Comparison of ENCODE assay signal across 8 cellular contexts in the genomic region with DNA sequence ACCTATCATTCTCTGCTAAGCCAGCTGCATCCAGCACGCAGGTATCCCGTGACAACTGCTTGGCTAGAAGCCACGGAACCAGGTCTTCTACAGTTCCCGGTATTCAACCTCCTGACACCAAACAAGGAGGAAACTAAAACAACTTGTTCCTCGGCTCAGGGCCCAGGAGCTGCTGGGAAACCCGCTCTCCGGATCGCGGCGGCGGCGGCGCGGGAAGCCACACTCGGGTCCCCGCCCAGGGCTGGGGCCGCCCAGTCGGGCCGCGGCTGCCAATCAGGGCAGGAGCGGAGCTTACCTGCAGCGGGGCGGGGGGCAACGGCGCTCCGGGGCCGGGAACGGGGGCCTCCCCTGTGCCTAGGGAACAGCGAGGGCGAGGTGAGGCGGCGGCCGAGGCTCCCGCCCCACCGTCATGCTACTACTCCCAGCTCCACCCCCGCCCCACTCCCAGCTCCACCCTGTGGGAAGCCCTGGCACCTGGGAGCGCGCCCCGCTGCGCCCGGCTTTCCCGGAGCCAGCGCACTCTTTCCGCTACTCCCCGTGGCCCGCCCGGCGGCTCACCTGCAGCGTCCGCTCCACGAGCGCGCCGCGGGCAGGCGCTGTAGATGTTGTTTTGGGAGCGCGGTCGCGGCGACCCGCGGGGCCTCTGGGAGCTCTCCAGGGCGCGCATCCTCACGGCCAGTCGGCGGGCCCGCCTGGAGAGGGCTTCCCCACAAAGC. TPM values are rescaled to one million over a fixed set of nuclear protein-coding genes. Genes with fewer than 3 reads are reported as not detected.
DNase-seq lines count a peak whose midpoint lies in the region; ATAC-seq, FAIRE-seq and TF ChIP-seq lines count a peak whose summit lies in the region.

No MANE protein-coding gene starts in this region.

- WGBS in GM12878 (ENCODE audit: insufficient coverage, insufficient replicate concordance, low lambda C conversion rate, missing lambda C conversion rate): 43% methylated on average over 34 of the region's 69 CpGs

- in situ Hi-C loops in GM12878 (cut with MboI): no loop called here

- H3K79me2 ChIP-seq in GM12878 (ENCODE audit: control insufficient read depth, insufficient read depth, low read length): peaks cover 12% of the 10 kb centered on the region

- H3K27ac Mint-ChIP-seq in HFFc6: no peak overlapping the region

- H3K27ac ChIP-seq in SJCRH30 (no peak overlapping the region), GM12878 (ENCODE audit: control insufficient read depth, insufficient read depth) (no peak overlapping the region)

- no peaks in the 10 kb centered on the region; the same call in 1 of the 2 replicates for H4K20me1 ChIP-seq in GM12878 (ENCODE audit: control insufficient read depth, insufficient read depth)

- H3K27me3 Mint-ChIP-seq in HFFc6 (ENCODE audit: insufficient read depth): peaks cover 5% of the 10 kb centered on the region

- TF ChIP-seq RAD21 in GM12878 (IDR thresholded peaks at IDR 0.05; ENCODE audit: insufficient read depth, low read depth, low read length): no peak

- no peak overlapping the region for H3K9ac ChIP-seq in GM12878 (ENCODE audit: control insufficient read depth, insufficient read depth, low read length)

- no peak overlapping the region for H2AFZ ChIP-seq in GM12878 (ENCODE audit: control insufficient read depth, low read depth, low read length)

- intact Hi-C loops in GM12878 (cut with micrococcal nuclease; ENCODE audit: unreplicated experiment): no loop called here

- H3K4me1 Mint-ChIP-seq in HFFc6 (ENCODE audit: low read depth): peaks cover 36% of the 10 kb centered on the region

- FAIRE-seq in GM12878 (lab: Jason Lieb, UNC): no peak

- H3K36me3 Mint-ChIP-seq in HFFc6 (ENCODE audit: low read depth): peaks cover 16% of the 10 kb centered on the region

- RAD21 ChIA-PET in GM12878 (lab: Charles Lee; ENCODE audit: unreplicated experiment): interaction anchor here (0.7 to 1.8 kb wide), 8 partner anchors 21 to 175 kb away, joined by 3 to 10 read pairs (median 4); no protein-coding TSS in a partner anchor

- peak overlapping the region; percentile 71 for H3K4me2 ChIP-seq in GM12878 (ENCODE audit: control insufficient read depth, insufficient read depth)

- ATAC-seq in GM12878: no peak; the same call in 1 of the 3 replicates
- no peak for ATAC-seq in GM18867 (IDR thresholded peaks at IDR 0.05; ENCODE audit: unreplicated experiment)

- H3K36me3 ChIP-seq in SJCRH30 (no peaks in the 10 kb centered on the region), GM12878 (ENCODE audit: control insufficient read depth in 2 of 2, insufficient read depth in 2 of 2, low read length in 1 of 2) (peaks cover 29 to 38% of the 10 kb centered on the region in 2 experiments)

- TF ChIP-seq CTCF in HFFc6 (IDR thresholded peaks at IDR 0.05) (no peak), GM12878 (IDR thresholded peaks at IDR 0.05 in 2 of 3, conservative IDR thresholded peaks at IDR 0.05 in 1 of 3; ENCODE audit: control insufficient read depth in 2 of 3, extremely low read depth in 1 of 3, insufficient read depth in 1 of 3, low read depth in 3 of 3, low read length in 3 of 3) (no peak)

- H3K4me1 ChIP-seq in SJCRH30: no peaks in the 10 kb centered on the region
- H3K4me1 ChIP-seq in GM12878 (ENCODE audit: control insufficient read depth, insufficient read depth, low read length): peaks cover 16% of the 10 kb centered on the region

- no peak for TF ChIP-seq EP300 in GM12878 (IDR thresholded peaks at IDR 0.05; ENCODE audit: borderline replicate concordance in 1 of 2, control insufficient read depth in 1 of 2, low read depth in 2 of 2, low read length in 2 of 2)

- peak overlapping the region; percentile 27 for H3K4me3 ChIP-seq in SJCRH30
- peak overlapping the region; percentile 19; the same call in 1 of the 2 replicates for H3K4me3 ChIP-seq in GM12878

- peaks cover 14% of the 10 kb centered on the region for H3K27me3 ChIP-seq in SJCRH30
- H3K27me3 ChIP-seq in GM12878 (replicated peaks in 1 of 2; ENCODE audit: control insufficient read depth in 2 of 2, insufficient read depth in 2 of 2, low read length in 1 of 2): no peaks in the 10 kb centered on the region

- CTCF ChIA-PET in GM12878 (lab: Yijun Ruan, JAX): interaction anchor here (0.7 to 5.9 kb wide), 27 partner anchors 13 to 274 kb away, joined by 3 to 59 read pairs (median 4); a partner anchor contains a TSS

- peak overlapping the region; percentile 50; the same call in 1 of the 2 replicates for H3K4me3 Mint-ChIP-seq in HFFc6

- H3K9me3 ChIP-seq in SJCRH30 (replicated peaks) (no peaks in the 10 kb centered on the region), GM12878 (replicated peaks; ENCODE audit: control insufficient read depth, insufficient read depth, low read length) (no peaks in the 10 kb centered on the region)

- 0 out of 2 replicates have a peak, but pooled peaks have one; percentile 1 for TF ChIP-seq POLR2A in GM12878 (IDR thresholded peaks at IDR 0.05; ENCODE audit: low read depth, low read length)

- POLR2A ChIA-PET in GM12878 (lab: Charles Lee): interaction anchor here (0.5 to 1.1 kb wide), 4 partner anchors 13 to 113 kb away, joined by 3 to 6 read pairs (median 4); a partner anchor contains a TSS

- no peaks in the 10 kb centered on the region for H3K9me3 Mint-ChIP-seq in HFFc6

- DNase-seq in 8988T (peak; percentile 56), HFFc6 (no peak), SJCRH30 (no peak), GM12878 (ENCODE audit: low read depth, low spot score) (no peak), iPS-NIHi7 (ENCODE audit: extremely low spot score) (peak; percentile 82), HUDEP-2 (lab: John Stamatoyannopoulos, UW; ENCODE audit: unreplicated experiment in 76 of 76) (no peak)
- DNase-seq in stimulated activated CD4-positive, alpha-beta T cell treated with anti-CD3 and anti-CD28 coated beads, Interleukin-1b, Interleukin-23, amount 100 ng/mL, for 4 hours (ENCODE audit: low read depth in 2 of 2): peak; percentile 37 to 56

- BruUV-seq in GM12878 (replicated peaks; lab: Mats Ljungman, UMichigan): no TSS peak

- SMC1A ChIA-PET in GM12878 (lab: Charles Lee; ENCODE audit: uncharacterized antibody, unreplicated experiment): interaction anchor here (0.7 to 2.8 kb wide), 18 partner anchors 8 to 190 kb away, joined by 3 to 11 read pairs (median 5); a partner anchor contains a TSS

RNA-seq across cellular contexts. Expression of a gene that starts 12.1 kb away (rescaled TPM):
- under 1 TPM in 1 of 6 experiments, not detected in 5; 0.24 TPM for total RNA-seq in HFFc6 (2021; fragmentation: NEBNext Ultra II Directional; extraction: Animal tissue kit (Norgen Biotek cat#: 25700))
- total RNA-seq in SJCRH30 (2014; rRNA removed; shearing (Covaris generic)): not detected in 2 replicates
- total RNA-seq in GM12878 (2013; cell fraction: nucleolus; rRNA removed): 0.29 TPM in 1 of 2 replicates, not detected in the other
- total RNA-seq in GM12878 (2014; rRNA removed) (0.11 TPM in 2 replicates), GM12878 (2014; rRNA removed; fragmentation: Illumina TruSeq; extraction: Trizol) (0.22 TPM in 1 of 2 replicates, not detected in the other), GM12878 (2021) (0.16 TPM in 1 of 2 replicates, not detected in the other)
- polyA plus RNA-seq in GM12878 (2011; ENCODE audit: low read depth): 14.3 TPM
- polyA plus RNA-seq in GM12878 (2011; rRNA removed) (0.05 and 0.19 TPM in 2 replicates), GM12878 (2014; fragmentation: Illumina TruSeq; extraction: Trizol) (0.21 and 0.41 TPM in 2 replicates), GM12878 (2014; fragmentation: Nextera tagmentation; extraction: Ambion mirVana) (10 to 100 TPM; 19.0 to 19.8 TPM), GM12878 (2014; rRNA removed) (0.13 and 0.35 TPM in 2 replicates), GM12878 (2016; fragmentation: Nextera tagmentation; extraction: Ambion mirVana) (1 to 10 TPM; 5.1 to 6.4 TPM)
- 0.03 TPM in 1 of 2 replicates, not detected in the other for polyA plus RNA-seq in GM12878 (2011; cell fraction: cytosol; rRNA removed)
- not detected in 2 replicates for polyA plus RNA-seq in GM12878 (2011; cell fraction: nucleus; rRNA removed)
- polyA plus RNA-seq in GM12878 (2012): 28.2 and 39.9 TPM in 2 replicates
- not detected in 2 replicates for polyA minus RNA-seq in GM12878 (2011; rRNA and poly(A)+ RNA removed)
- not detected in 2 replicates for polyA minus RNA-seq in GM12878 (2011; cell fraction: cytosol; rRNA and poly(A)+ RNA removed)
- polyA minus RNA-seq in GM12878 (2011; cell fraction: nucleus; rRNA and poly(A)+ RNA removed): not detected in 2 replicates

RNA-seq across cellular contexts. Expression of a gene that starts 12.4 kb away (rescaled TPM):
- 1 to 10 TPM in 2 of 6 experiments, under 1 TPM in 4; 0.28 to 1.3 (median 0.67) TPM for total RNA-seq in HFFc6 (2021; fragmentation: NEBNext Ultra II Directional; extraction: Animal tissue kit (Norgen Biotek cat#: 25700))
- not detected in 2 replicates for total RNA-seq in SJCRH30 (2014; rRNA removed; shearing (Covaris generic))
- total RNA-seq in GM12878 (2013; cell fraction: nucleolus; rRNA removed): 279 and 312 TPM in 2 replicates
- total RNA-seq in GM12878 (2014; rRNA removed) (112 and 125 TPM in 2 replicates), GM12878 (2014; rRNA removed; fragmentation: Illumina TruSeq; extraction: Trizol) (95.3 and 97.0 TPM in 2 replicates), GM12878 (2021) (191 and 207 TPM in 2 replicates)
- polyA plus RNA-seq in GM12878 (2011; ENCODE audit: low read depth): 172 TPM
- polyA plus RNA-seq in GM12878 (2011; rRNA removed) (110 and 200 TPM in 2 replicates), GM12878 (2014; fragmentation: Illumina TruSeq; extraction: Trizol) (245 and 297 TPM in 2 replicates), GM12878 (2014; fragmentation: Nextera tagmentation; extraction: Ambion mirVana) (10 to 100 TPM; 79.7 to 81.7 TPM), GM12878 (2014; rRNA removed) (155 and 157 TPM in 2 replicates), GM12878 (2016; fragmentation: Nextera tagmentation; extraction: Ambion mirVana) (100 to 1,000 TPM; 107 to 120 TPM)
- polyA plus RNA-seq in GM12878 (2011; cell fraction: cytosol; rRNA removed): 276 and 324 TPM in 2 replicates
- polyA plus RNA-seq in GM12878 (2011; cell fraction: nucleus; rRNA removed): 227 and 311 TPM in 2 replicates
- 247 and 253 TPM in 2 replicates for polyA plus RNA-seq in GM12878 (2012)
- polyA minus RNA-seq in GM12878 (2011; rRNA and poly(A)+ RNA removed): 217 and 266 TPM in 2 replicates
- 72.0 and 80.5 TPM in 2 replicates for polyA minus RNA-seq in GM12878 (2011; cell fraction: cytosol; rRNA and poly(A)+ RNA removed)
- polyA minus RNA-seq in GM12878 (2011; cell fraction: nucleus; rRNA and poly(A)+ RNA removed): 80.6 and 107 TPM in 2 replicates

RNA-seq across cellular contexts. Expression of a gene that starts 36.9 kb away (rescaled TPM):
- under 1 TPM in 2 of 6 experiments, not detected in 4; 0.14 to 0.26 TPM for total RNA-seq in HFFc6 (2021; fragmentation: NEBNext Ultra II Directional; extraction: Animal tissue kit (Norgen Biotek cat#: 25700))
- total RNA-seq in SJCRH30 (2014; rRNA removed; shearing (Covaris generic)): not detected in 2 replicates
- total RNA-seq in GM12878 (2013; cell fraction: nucleolus; rRNA removed): 0.59 and 0.61 TPM in 2 replicates
- 1.6 and 1.8 TPM in 2 replicates for total RNA-seq in GM12878 (2014; rRNA removed)
- 7.6 and 7.9 TPM in 2 replicates for total RNA-seq in GM12878 (2014; rRNA removed; fragmentation: Illumina TruSeq; extraction: Trizol)
- total RNA-seq in GM12878 (2021): 4.7 and 5.0 TPM in 2 replicates
- 1.3 TPM for polyA plus RNA-seq in GM12878 (2011; ENCODE audit: low read depth)
- 1.7 and 1.8 TPM in 2 replicates for polyA plus RNA-seq in GM12878 (2011; rRNA removed)
- 0.92 and 0.93 TPM in 2 replicates for polyA plus RNA-seq in GM12878 (2011; cell fraction: cytosol; rRNA removed)
- polyA plus RNA-seq in GM12878 (2011; cell fraction: nucleus; rRNA removed): 1.0 TPM in 2 replicates
- polyA plus RNA-seq in GM12878 (2012): 2.4 and 5.4 TPM in 2 replicates
- 4.1 and 14.3 TPM in 2 replicates for polyA plus RNA-seq in GM12878 (2014; fragmentation: Illumina TruSeq; extraction: Trizol)
- 1 to 10 TPM; 1.1 to 2.0 TPM for polyA plus RNA-seq in GM12878 (2014; fragmentation: Nextera tagmentation; extraction: Ambion mirVana)
- polyA plus RNA-seq in GM12878 (2014; rRNA removed): 1.7 and 2.4 TPM in 2 replicates
- 1 to 10 TPM in 1 of 2 experiments, under 1 TPM in 1; 0.96 to 1.2 TPM for polyA plus RNA-seq in GM12878 (2016; fragmentation: Nextera tagmentation; extraction: Ambion mirVana)
- 3.9 and 4.7 TPM in 2 replicates for polyA minus RNA-seq in GM12878 (2011; rRNA and poly(A)+ RNA removed)
- 1.9 and 3.5 TPM in 2 replicates for polyA minus RNA-seq in GM12878 (2011; cell fraction: cytosol; rRNA and poly(A)+ RNA removed)
- 4.5 and 5.0 TPM in 2 replicates for polyA minus RNA-seq in GM12878 (2011; cell fraction: nucleus; rRNA and poly(A)+ RNA removed)

RNA-seq across cellular contexts. Expression of a gene that starts 43.9 kb away (rescaled TPM):
- total RNA-seq in HFFc6 (2021; fragmentation: NEBNext Ultra II Directional; extraction: Animal tissue kit (Norgen Biotek cat#: 25700)): not detected
- not detected in 2 replicates for total RNA-seq in SJCRH30 (2014; rRNA removed; shearing (Covaris generic))
- total RNA-seq in GM12878 (2013; cell fraction: nucleolus; rRNA removed): not detected in 2 replicates
- total RNA-seq in GM12878 (2014; rRNA removed): 0.11 TPM in 1 of 2 replicates, not detected in the other
- 0.13 TPM in 1 of 2 replicates, not detected in the other for total RNA-seq in GM12878 (2014; rRNA removed; fragmentation: Illumina TruSeq; extraction: Trizol)
- not detected in 2 replicates for total RNA-seq in GM12878 (2021)
- polyA plus RNA-seq in GM12878 (2011; ENCODE audit: low read depth): not detected
- polyA plus RNA-seq in GM12878 (2011; rRNA removed): not detected in 2 replicates
- not detected in 2 replicates for polyA plus RNA-seq in GM12878 (2011; cell fraction: cytosol; rRNA removed)
- not detected in 2 replicates for polyA plus RNA-seq in GM12878 (2011; cell fraction: nucleus; rRNA removed)
- not detected in 2 replicates for polyA plus RNA-seq in GM12878 (2012)
- polyA plus RNA-seq in GM12878 (2014; fragmentation: Illumina TruSeq; extraction: Trizol): not detected in 2 replicates
- under 1 TPM in 1 of 2 experiments, not detected in 1; 0.08 TPM for polyA plus RNA-seq in GM12878 (2014; fragmentation: Nextera tagmentation; extraction: Ambion mirVana)
- not detected in 2 replicates for polyA plus RNA-seq in GM12878 (2014; rRNA removed)
- not detected for polyA plus RNA-seq in GM12878 (2016; fragmentation: Nextera tagmentation; extraction: Ambion mirVana)
- polyA minus RNA-seq in GM12878 (2011; rRNA and poly(A)+ RNA removed): not detected in 2 replicates
- not detected in 2 replicates for polyA minus RNA-seq in GM12878 (2011; cell fraction: cytosol; rRNA and poly(A)+ RNA removed)
- polyA minus RNA-seq in GM12878 (2011; cell fraction: nucleus; rRNA and poly(A)+ RNA removed): not detected in 2 replicates

Comparison
In these comparisons a context has a peak if more than half of its experiments do, and no peak if none do; other contexts are left out.
1. DNase-seq: peak in 8988T (single experiment), iPS-NIHi7 (single experiment) and stimulated activated CD4-positive, alpha-beta T cell treated with anti-CD3 and anti-CD28 coated beads, Interleukin-1b, Interleukin-23, amount 100 ng/mL, for 4 hours (2 of 2); none in HFFc6 (single experiment), SJCRH30 (0 of 2), GM12878 (single experiment) and HUDEP-2 (0 of 76).
2. RNA of a gene that starts 12.4 kb away (total RNA-seq): 95.3 to 312 TPM in GM12878; 0.28 to 1.3 TPM in HFFc6 and not detected in SJCRH30; every median in the first group is over 10 times any median in the second.